Comparison of ENCODE assay signal across 11 cellular contexts in genomic region chrX:12137982-12138365, GRCh38. TPM values are rescaled to one million over a fixed set of nuclear protein-coding genes. Genes with fewer than 3 reads are reported as not detected.
DNase-seq lines count a peak whose midpoint lies in the region; ATAC-seq and TF ChIP-seq lines count a peak whose summit lies in the region.
"Had no signal": no experiment of that assay in that cellular context is flagged by ENCODE, and none has a peak within 500 bp of the region (broad histone marks: within the 10 kb centered on the region; RNA-seq: fewer than 3 reads in every experiment).

No MANE protein-coding gene starts in this region.

- peaks cover 12% of the 10 kb centered on the region for H3K27me3 Mint-ChIP-seq in Calu3 (ENCODE audit: unreplicated experiment)
- H3K27me3 Mint-ChIP-seq in activated CD4-positive, alpha-beta T cell treated with anti-CD3 and anti-CD28 coated beads, Interleukin-2, amount 10 ng/mL, durations not matched to agents 24 days and 14 days, result peaks cover 18% of the 10 kb centered on the region

- H3K9me3 Mint-ChIP-seq in Calu3 (ENCODE audit: low read depth, unreplicated experiment), result no peaks in the 10 kb centered on the region
- H3K9me3 Mint-ChIP-seq in activated CD4-positive, alpha-beta T cell treated with anti-CD3 and anti-CD28 coated beads, Interleukin-2, amount 10 ng/mL, durations not matched to agents 24 days and 14 days, result no peaks in the 10 kb centered on the region

- H3K9me2 ChIP-seq in PC-9 (ENCODE audit: insufficient read depth), result no peaks in the 10 kb centered on the region

- TF ChIP-seq CTCF in Calu3 (IDR thresholded peaks at IDR 0.05; ENCODE audit: unreplicated experiment) (no peak), PC-9 (conservative IDR thresholded peaks at IDR 0.05) (no peak), foreskin fibroblast (IDR thresholded peaks at IDR 0.05; ENCODE audit: low read depth, low read length) (no peak), ovary (IDR thresholded peaks at IDR 0.05) (no peak)

- intact Hi-C loops in Calu3 (cut with micrococcal nuclease; ENCODE audit: unreplicated experiment) (no loop called here), PC-9 (cut with micrococcal nuclease; ENCODE audit: unreplicated experiment) (no loop called here), ovary (cut with DNase I) (no loop called here)
- intact Hi-C loops in activated CD4-positive, alpha-beta T cell treated with anti-CD3 and anti-CD28 coated beads, Interleukin-2, amount 10 ng/mL, durations not matched to agents 24 days and 14 days (cut with micrococcal nuclease), result no loop called here

- H3F3A ChIP-seq in PC-9 (ENCODE audit: insufficient read depth, low read depth), result no peaks in the 10 kb centered on the region

- BruUV-seq in Calu3 (replicated peaks; lab: Mats Ljungman, UMichigan) (no TSS peak), PC-9 (replicated peaks; lab: Mats Ljungman, UMichigan) (no TSS peak)

- no peak overlapping the region for H3K27ac Mint-ChIP-seq in Calu3 (ENCODE audit: unreplicated experiment)
- no peak overlapping the region for H3K27ac Mint-ChIP-seq in activated CD4-positive, alpha-beta T cell treated with anti-CD3 and anti-CD28 coated beads, Interleukin-2, amount 10 ng/mL, durations not matched to agents 24 days and 14 days
- H3K27ac Mint-ChIP-seq: activated naive CD8-positive, alpha-beta T cell had no signal

- 14 to 23% (median 14%) methylated on average over 22 of the region's 22 CpGs for WGBS in ovary, 3 donors

- H2AFZ ChIP-seq in PC-9, result no peak overlapping the region

- TF ChIP-seq EP300 in ovary (IDR thresholded peaks at IDR 0.05), result no peak

- ATAC-seq in GM18858 (IDR thresholded peaks at IDR 0.05; ENCODE audit: unreplicated experiment), result no peak

- CTCF ChIA-PET in Calu3 (lab: Charles Lee) (no interaction called here), PC-9 (lab: Charles Lee) (no interaction called here)

- POLR2A ChIA-PET in PC-9 (lab: Charles Lee; ENCODE audit: unreplicated experiment), result no interaction called here

- H3K27ac ChIP-seq in PC-9 (no peak overlapping the region), ovary (no peak overlapping the region)

- no peaks in the 10 kb centered on the region for H3K36me3 Mint-ChIP-seq in Calu3 (ENCODE audit: insufficient read depth, unreplicated experiment)
- no peaks in the 10 kb centered on the region for H3K36me3 Mint-ChIP-seq in activated CD4-positive, alpha-beta T cell treated with anti-CD3 and anti-CD28 coated beads, Interleukin-2, amount 10 ng/mL, durations not matched to agents 24 days and 14 days (ENCODE audit: low read depth)
- H3K36me3 Mint-ChIP-seq: activated naive CD8-positive, alpha-beta T cell had no signal

- H3K4me1 ChIP-seq in PC-9 (replicated peaks; ENCODE audit: insufficient read depth), result no peaks in the 10 kb centered on the region
- no peaks in the 10 kb centered on the region for H3K4me1 ChIP-seq in ovary (ENCODE audit: insufficient read depth)

- TF ChIP-seq POLR2A in ovary (IDR thresholded peaks at IDR 0.05), result no peak

- H3K4me3 Mint-ChIP-seq in Calu3 (ENCODE audit: low read depth, unreplicated experiment), result peak overlapping the region; percentile 26
- H3K4me3 Mint-ChIP-seq in activated CD4-positive, alpha-beta T cell treated with anti-CD3 and anti-CD28 coated beads, Interleukin-2, amount 10 ng/mL, durations not matched to agents 24 days and 14 days, result no peak overlapping the region
- H3K4me3 Mint-ChIP-seq: activated naive CD8-positive, alpha-beta T cell had no signal

- peak overlapping the region; percentile 36 for H3K4me2 ChIP-seq in PC-9

- no peaks in the 10 kb centered on the region for H3K36me3 ChIP-seq in PC-9 (ENCODE audit: low read depth)
- H3K36me3 ChIP-seq in ovary, result no peaks in the 10 kb centered on the region

- no peaks in the 10 kb centered on the region for H3K79me2 ChIP-seq in PC-9 (ENCODE audit: low read depth)

- DNase-seq in Calu3 (no peak), PC-9 (no peak), foreskin fibroblast (peak in 1 of 2 donors; percentile 14), ovary (no peak), medulla oblongata (ENCODE audit: extremely low spot score) (no peak)
- DNase-seq in activated CD4-positive, alpha-beta T cell treated with anti-CD3 and anti-CD28 coated beads, Interleukin-2, amount 10 ng/mL, durations not matched to agents 24 days and 14 days, result no peak
- no peak for DNase-seq in activated CD8-positive, alpha-beta memory T cell treated with anti-CD3 and anti-CD28 coated beads, Interleukin-2, amount 50 U/mL, for 4 hours
- DNase-seq: GDM1, hippocampal formation had no signal

- H3K4me3 ChIP-seq in PC-9 (no peak overlapping the region), foreskin fibroblast (ENCODE audit: low read depth in 1 of 2, low read length in 2 of 2) (peak overlapping the region; percentile 30 to 42), ovary (peak overlapping the region; percentile 14)

- no peaks in the 10 kb centered on the region for H3K4me1 Mint-ChIP-seq in Calu3 (ENCODE audit: low read depth, unreplicated experiment)
- H3K4me1 Mint-ChIP-seq in activated CD4-positive, alpha-beta T cell treated with anti-CD3 and anti-CD28 coated beads, Interleukin-2, amount 10 ng/mL, durations not matched to agents 24 days and 14 days, result no peaks in the 10 kb centered on the region

- H4K20me1 ChIP-seq in PC-9 (ENCODE audit: insufficient read depth), result no peaks in the 10 kb centered on the region

- H3K9me3 ChIP-seq in PC-9 (ENCODE audit: insufficient read depth, low read depth) (no peaks in the 10 kb centered on the region), ovary (no peaks in the 10 kb centered on the region)

- H3K27me3 ChIP-seq in PC-9 (ENCODE audit: insufficient read depth, low read depth), result no peaks in the 10 kb centered on the region; the same call in 1 of the 2 replicates
- H3K27me3 ChIP-seq in ovary, result no peaks in the 10 kb centered on the region

RNA-seq across cellular contexts. Expression of gene FRMPD4, which starts 0.3 kb away (rescaled TPM):
- not detected in 2 replicates for total RNA-seq in Calu3 (2022)
- not detected in 2 replicates for total RNA-seq in PC-9 (2021)
- total RNA-seq in ovary, result under 1 TPM in 1 of 7 donors, not detected in 6; 0.05 TPM
- polyA plus RNA-seq in ovary, result under 1 TPM; 0.01 to 0.20 TPM
- total RNA-seq in activated CD4-positive, alpha-beta T cell treated with anti-CD3 and anti-CD28 coated beads, Interleukin-2, amount 10 ng/mL, durations not matched to agents 24 days and 14 days, result not detected in 2 replicates
